12 cellular contexts compared by ENCODE assay signal in genomic region chr12:27176765-27177164, GRCh38.
DNase-seq lines count a peak whose midpoint lies in the region; ATAC-seq and TF ChIP-seq lines count a peak whose summit lies in the region.
"Had no signal": no experiment of that assay in that cellular context is flagged by ENCODE, and none has a peak within 500 bp of the region (broad histone marks: within the 10 kb centered on the region; RNA-seq: fewer than 3 reads in every experiment).

No MANE protein-coding gene starts in this region.

- intact Hi-C loops in CD14-positive monocyte (cut with micrococcal nuclease), result loop anchor here in 1 of 2 donors (5.0 kb wide), 1 partner anchor 66 kb away; the partner anchor contains the start of gene STK38L
- intact Hi-C loops in activated T-helper 1 cell treated with anti-CD3 and anti-CD28 coated beads, Interleukin-12 subunit alpha, Interleukin-12 subunit beta, Interleukin-2, Interleukin-4 antibody, amounts not matched to agents 30 ng/mL and 10 ng/mL and 1 ng/mL, durations not matched to agents 14 hours and 24 hours and 36 hours (cut with micrococcal nuclease), result loop anchor here (1.0 to 5.0 kb wide), 3 partner anchors 9 to 286 kb away; no protein-coding TSS in a partner anchor
- intact Hi-C loops in left colon (cut with DNase I, micrococcal nuclease), result no loop called here

- H3K4me1 Mint-ChIP-seq in CD14-positive monocyte (peaks cover 42% of the 10 kb centered on the region), neural progenitor cell (peaks cover 4% of the 10 kb centered on the region)
- H3K4me1 Mint-ChIP-seq in activated T-helper 1 cell treated with anti-CD3 and anti-CD28 coated beads, Interleukin-12 subunit alpha, Interleukin-12 subunit beta, Interleukin-2, Interleukin-4 antibody, amounts not matched to agents 30 ng/mL and 10 ng/mL and 1 ng/mL, durations not matched to agents 14 hours and 24 hours and 36 hours (ENCODE audit: low read depth), result peaks cover 47% of the 10 kb centered on the region
- H3K4me1 Mint-ChIP-seq: H9 had no signal

- DNase-seq in CD14-positive monocyte (ENCODE audit: low spot score) (peak; percentile 56), HL-60 (ENCODE audit: low read depth in 1 of 2, low spot score in 1 of 2) (peak; percentile 8 to 47), left colon (no peak), neural progenitor cell (ENCODE audit: low spot score) (no peak), SKM-1 (lab: John Stamatoyannopoulos, UW; ENCODE audit: unreplicated experiment) (no peak), erythroblast (lab: John Stamatoyannopoulos, UW) (no peak)
- no peak for DNase-seq in activated T-helper 1 cell treated with anti-CD3 and anti-CD28 coated beads, Interleukin-12 subunit alpha, Interleukin-12 subunit beta, Interleukin-2, Interleukin-4 antibody, amounts not matched to agents 30 ng/mL and 10 ng/mL and 1 ng/mL, durations not matched to agents 14 hours and 24 hours and 36 hours (ENCODE audit: low spot score)
- DNase-seq: H9, hippocampal formation, NCI-H2171 treated with DMSO at 0.1 percent for 48 hours had no signal

- H3K79me2 ChIP-seq in neural progenitor cell (ENCODE audit: low read depth), result no peaks in the 10 kb centered on the region

- no peaks in the 10 kb centered on the region for H4K20me1 ChIP-seq in neural progenitor cell (ENCODE audit: low read depth)

- no peaks in the 10 kb centered on the region for H3F3A ChIP-seq in neural progenitor cell (ENCODE audit: low read depth)

- no peaks in the 10 kb centered on the region for H3K36me3 ChIP-seq in neural progenitor cell

- H2AFZ ChIP-seq in neural progenitor cell (replicated peaks), result no peak overlapping the region

- no peaks in the 10 kb centered on the region for H3K4me1 ChIP-seq in neural progenitor cell

- ATAC-seq in left colon, result peak; percentile 16
- no peak for ATAC-seq in GM21515 (IDR thresholded peaks at IDR 0.05; ENCODE audit: unreplicated experiment)

- H3K27me3 Mint-ChIP-seq in CD14-positive monocyte (ENCODE audit: low read depth in 3 of 3) (peaks cover 0 to 5% (median 3%) of the 10 kb centered on the region in 3 donors), neural progenitor cell (ENCODE audit: insufficient read depth, low read depth) (no peaks in the 10 kb centered on the region)
- peaks cover 1% of the 10 kb centered on the region for H3K27me3 Mint-ChIP-seq in activated T-helper 1 cell treated with anti-CD3 and anti-CD28 coated beads, Interleukin-12 subunit alpha, Interleukin-12 subunit beta, Interleukin-2, Interleukin-4 antibody, amounts not matched to agents 30 ng/mL and 10 ng/mL and 1 ng/mL, durations not matched to agents 14 hours and 24 hours and 36 hours (ENCODE audit: insufficient read depth)
- H3K27me3 Mint-ChIP-seq: brain had no signal

- no peak overlapping the region for H3K9ac ChIP-seq in neural progenitor cell

- peak overlapping the region in 1 of 2 donors; percentile 59 for H3K4me3 Mint-ChIP-seq in CD14-positive monocyte
- peak overlapping the region; percentile 43 for H3K4me3 Mint-ChIP-seq in activated T-helper 1 cell treated with anti-CD3 and anti-CD28 coated beads, Interleukin-12 subunit alpha, Interleukin-12 subunit beta, Interleukin-2, Interleukin-4 antibody, amounts not matched to agents 30 ng/mL and 10 ng/mL and 1 ng/mL, durations not matched to agents 14 hours and 24 hours and 36 hours
- no peak overlapping the region for H3K4me3 Mint-ChIP-seq in neural progenitor cell
- H3K4me3 Mint-ChIP-seq: brain, H9 had no signal

- H3K27ac Mint-ChIP-seq in CD14-positive monocyte (peak overlapping the region; percentile 59 to 78 (median 71)), neural progenitor cell (no peak overlapping the region)
- peak overlapping the region; percentile 64 for H3K27ac Mint-ChIP-seq in activated T-helper 1 cell treated with anti-CD3 and anti-CD28 coated beads, Interleukin-12 subunit alpha, Interleukin-12 subunit beta, Interleukin-2, Interleukin-4 antibody, amounts not matched to agents 30 ng/mL and 10 ng/mL and 1 ng/mL, durations not matched to agents 14 hours and 24 hours and 36 hours
- H3K27ac Mint-ChIP-seq: brain, H9 had no signal

- no peak overlapping the region for H3K4me2 ChIP-seq in neural progenitor cell

- H3K9me3 Mint-ChIP-seq in CD14-positive monocyte (peaks cover 7 to 15% (median 12%) of the 10 kb centered on the region in 7 donors), neural progenitor cell (peaks cover 4% of the 10 kb centered on the region)
- H3K9me3 Mint-ChIP-seq in activated T-helper 1 cell treated with anti-CD3 and anti-CD28 coated beads, Interleukin-12 subunit alpha, Interleukin-12 subunit beta, Interleukin-2, Interleukin-4 antibody, amounts not matched to agents 30 ng/mL and 10 ng/mL and 1 ng/mL, durations not matched to agents 14 hours and 24 hours and 36 hours, result peaks cover 3% of the 10 kb centered on the region

- H3K36me3 Mint-ChIP-seq in CD14-positive monocyte, result peaks cover 2 to 3% of the 10 kb centered on the region in 2 donors
- H3K36me3 Mint-ChIP-seq in activated T-helper 1 cell treated with anti-CD3 and anti-CD28 coated beads, Interleukin-12 subunit alpha, Interleukin-12 subunit beta, Interleukin-2, Interleukin-4 antibody, amounts not matched to agents 30 ng/mL and 10 ng/mL and 1 ng/mL, durations not matched to agents 14 hours and 24 hours and 36 hours (ENCODE audit: low read depth), result no peaks in the 10 kb centered on the region
- H3K36me3 Mint-ChIP-seq in neural progenitor cell, result no peaks in the 10 kb centered on the region
- H3K36me3 Mint-ChIP-seq: brain had no signal

- no peaks in the 10 kb centered on the region for H3K27me3 ChIP-seq in HL-60 (ENCODE audit: insufficient read depth, poor library complexity, severe bottlenecking)
- no peaks in the 10 kb centered on the region for H3K27me3 ChIP-seq in neural progenitor cell

- H3K9me3 ChIP-seq in neural progenitor cell (ENCODE audit: low read depth), result no peaks in the 10 kb centered on the region

- H3K4me3 ChIP-seq in HL-60 (replicated peaks; ENCODE audit: insufficient read depth, low read length) (no peak overlapping the region), neural progenitor cell (no peak overlapping the region)

- no peak for TF ChIP-seq CTCF in CD14-positive monocyte (IDR thresholded peaks at IDR 0.05)
- TF ChIP-seq CTCF in HL-60 (IDR thresholded peaks at IDR 0.05; ENCODE audit: insufficient read depth, low read length), result no peak
- TF ChIP-seq CTCF in neural progenitor cell (IDR thresholded peaks at IDR 0.05), result no peak

- no peak for TF ChIP-seq POLR2A in erythroblast (IDR thresholded peaks at IDR 0.05; ENCODE audit: low read length)

- H3K27ac ChIP-seq in HL-60 (replicated peaks) (no peak overlapping the region), neural progenitor cell (no peak overlapping the region)

Comparison
In these comparisons a context has a peak if more than half of its experiments do, and no peak if none do; other contexts are left out.
1. DNase-seq: peak in CD14-positive monocyte (single experiment) and HL-60 (2 of 2); none in activated T-helper 1 cell treated with anti-CD3 and anti-CD28 coated beads, Interleukin-12 subunit alpha, Interleukin-12 subunit beta, Interleukin-2, Interleukin-4 antibody, amounts not matched to agents 30 ng/mL and 10 ng/mL and 1 ng/mL, durations not matched to agents 14 hours and 24 hours and 36 hours (single experiment), left colon (0 of 2), neural progenitor cell (single experiment), SKM-1 (single experiment) and erythroblast (0 of 2).